1 cellular context compared by ENCODE assay signal in genomic region chr17:66739553-66739952, GRCh38.
TF ChIP-seq lines count a peak whose summit lies in the region.

No MANE protein-coding gene starts in this region.

TF ChIP-seq in H1, 55 proteins besides CTCF, POLR2A, EP300 and RAD21 (continued from another document):
- no peak for TF ChIP-seq CHD2 (IDR thresholded peaks at IDR 0.05; ENCODE audit: low read length)
- TF ChIP-seq SP1 (IDR thresholded peaks at IDR 0.05; ENCODE audit: low read depth, low read length): no peak
- TF ChIP-seq BRCA1 (IDR thresholded peaks at IDR 0.05; ENCODE audit: low read depth, low read length): no peak
- no peak for TF ChIP-seq NANOG (IDR thresholded peaks at IDR 0.05; ENCODE audit: insufficient read depth, low read depth, low read length, poor library complexity, severe bottlenecking)
- TF ChIP-seq SAP30 (IDR thresholded peaks at IDR 0.05; ENCODE audit: insufficient read depth, insufficient replicate concordance, low read length): no peak
- no peak for TF ChIP-seq SIN3A (conservative IDR thresholded peaks at IDR 0.05 in 1 of 2, IDR thresholded peaks at IDR 0.05 in 1 of 2; ENCODE audit: low read depth in 1 of 2, low read length in 2 of 2)
- TF ChIP-seq BCL11A (IDR thresholded peaks at IDR 0.05; ENCODE audit: low read depth in 2 of 2, low read length in 2 of 2): no peak
